Comparison of ENCODE assay signal across 1 cellular context in the genomic region with DNA sequence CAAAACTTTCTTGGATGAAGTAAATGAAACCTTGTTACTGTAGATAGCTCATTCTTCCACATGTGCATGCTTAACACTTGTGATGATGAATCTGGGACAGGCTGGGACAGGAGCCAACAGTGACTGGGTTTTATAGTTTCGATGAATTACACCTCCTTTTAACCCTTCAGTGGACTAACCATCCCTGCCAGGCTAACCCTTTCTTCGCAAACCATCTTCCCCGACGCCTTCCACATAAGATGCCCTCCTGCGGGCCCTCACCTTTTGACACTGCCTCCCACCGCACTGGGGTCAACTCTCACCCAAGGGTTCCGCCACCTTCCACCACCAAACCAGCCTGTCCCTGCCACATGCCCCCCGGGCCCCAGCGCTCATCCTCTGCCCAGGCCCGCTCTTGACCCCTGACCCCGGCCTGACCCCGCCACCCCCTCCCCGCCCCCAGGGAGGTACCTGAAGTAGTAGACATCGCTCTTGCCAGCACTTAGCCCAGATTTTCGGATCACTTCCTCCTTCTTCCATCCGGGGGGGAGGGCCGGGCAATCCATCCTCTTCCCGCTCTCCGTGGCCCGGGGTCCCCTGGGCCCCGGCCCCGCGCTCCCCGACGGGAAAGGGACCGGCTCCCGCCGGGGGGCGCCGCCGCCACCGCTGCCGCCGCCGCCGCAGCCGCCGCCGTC.
TF ChIP-seq lines count a peak whose summit lies in the region.

No MANE protein-coding gene starts in this region.

TF ChIP-seq in GM12878, 131 proteins besides CTCF, POLR2A, EP300 and RAD21 (continued from another document and continues in another):
- TF ChIP-seq, protein P1, sequence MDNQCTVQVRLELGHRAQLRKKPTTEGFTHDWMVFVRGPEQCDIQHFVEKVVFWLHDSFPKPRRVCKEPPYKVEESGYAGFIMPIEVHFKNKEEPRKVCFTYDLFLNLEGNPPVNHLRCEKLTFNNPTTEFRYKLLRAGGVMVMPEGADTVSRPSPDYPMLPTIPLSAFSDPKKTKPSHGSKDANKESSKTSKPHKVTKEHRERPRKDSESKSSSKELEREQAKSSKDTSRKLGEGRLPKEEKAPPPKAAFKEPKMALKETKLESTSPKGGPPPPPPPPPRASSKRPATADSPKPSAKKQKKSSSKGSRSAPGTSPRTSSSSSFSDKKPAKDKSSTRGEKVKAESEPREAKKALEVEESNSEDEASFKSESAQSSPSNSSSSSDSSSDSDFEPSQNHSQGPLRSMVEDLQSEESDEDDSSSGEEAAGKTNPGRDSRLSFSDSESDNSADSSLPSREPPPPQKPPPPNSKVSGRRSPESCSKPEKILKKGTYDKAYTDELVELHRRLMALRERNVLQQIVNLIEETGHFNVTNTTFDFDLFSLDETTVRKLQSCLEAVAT (IDR thresholded peaks at IDR 0.05), result peak; percentile 75
- TF ChIP-seq, protein P2, sequence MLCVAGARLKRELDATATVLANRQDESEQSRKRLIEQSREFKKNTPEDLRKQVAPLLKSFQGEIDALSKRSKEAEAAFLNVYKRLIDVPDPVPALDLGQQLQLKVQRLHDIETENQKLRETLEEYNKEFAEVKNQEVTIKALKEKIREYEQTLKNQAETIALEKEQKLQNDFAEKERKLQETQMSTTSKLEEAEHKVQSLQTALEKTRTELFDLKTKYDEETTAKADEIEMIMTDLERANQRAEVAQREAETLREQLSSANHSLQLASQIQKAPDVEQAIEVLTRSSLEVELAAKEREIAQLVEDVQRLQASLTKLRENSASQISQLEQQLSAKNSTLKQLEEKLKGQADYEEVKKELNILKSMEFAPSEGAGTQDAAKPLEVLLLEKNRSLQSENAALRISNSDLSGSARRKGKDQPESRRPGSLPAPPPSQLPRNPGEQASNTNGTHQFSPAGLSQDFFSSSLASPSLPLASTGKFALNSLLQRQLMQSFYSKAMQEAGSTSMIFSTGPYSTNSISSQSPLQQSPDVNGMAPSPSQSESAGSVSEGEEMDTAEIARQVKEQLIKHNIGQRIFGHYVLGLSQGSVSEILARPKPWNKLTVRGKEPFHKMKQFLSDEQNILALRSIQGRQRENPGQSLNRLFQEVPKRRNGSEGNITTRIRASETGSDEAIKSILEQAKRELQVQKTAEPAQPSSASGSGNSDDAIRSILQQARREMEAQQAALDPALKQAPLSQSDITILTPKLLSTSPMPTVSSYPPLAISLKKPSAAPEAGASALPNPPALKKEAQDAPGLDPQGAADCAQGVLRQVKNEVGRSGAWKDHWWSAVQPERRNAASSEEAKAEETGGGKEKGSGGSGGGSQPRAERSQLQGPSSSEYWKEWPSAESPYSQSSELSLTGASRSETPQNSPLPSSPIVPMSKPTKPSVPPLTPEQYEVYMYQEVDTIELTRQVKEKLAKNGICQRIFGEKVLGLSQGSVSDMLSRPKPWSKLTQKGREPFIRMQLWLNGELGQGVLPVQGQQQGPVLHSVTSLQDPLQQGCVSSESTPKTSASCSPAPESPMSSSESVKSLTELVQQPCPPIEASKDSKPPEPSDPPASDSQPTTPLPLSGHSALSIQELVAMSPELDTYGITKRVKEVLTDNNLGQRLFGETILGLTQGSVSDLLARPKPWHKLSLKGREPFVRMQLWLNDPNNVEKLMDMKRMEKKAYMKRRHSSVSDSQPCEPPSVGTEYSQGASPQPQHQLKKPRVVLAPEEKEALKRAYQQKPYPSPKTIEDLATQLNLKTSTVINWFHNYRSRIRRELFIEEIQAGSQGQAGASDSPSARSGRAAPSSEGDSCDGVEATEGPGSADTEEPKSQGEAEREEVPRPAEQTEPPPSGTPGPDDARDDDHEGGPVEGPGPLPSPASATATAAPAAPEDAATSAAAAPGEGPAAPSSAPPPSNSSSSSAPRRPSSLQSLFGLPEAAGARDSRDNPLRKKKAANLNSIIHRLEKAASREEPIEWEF (IDR thresholded peaks at IDR 0.05; ENCODE audit: insufficient replicate concordance, low read depth, low read length), result no peak
- TF ChIP-seq SPI1 (IDR thresholded peaks at IDR 0.05; ENCODE audit: borderline replicate concordance, insufficient read depth, low read depth, low read length), result peak; percentile 71; the same call in 1 of the 2 replicates
- no peak for TF ChIP-seq BRCA1 (IDR thresholded peaks at IDR 0.05; ENCODE audit: low read depth, low read length)
- TF ChIP-seq IRF4 (IDR thresholded peaks at IDR 0.05; ENCODE audit: low read depth, low read length), result 0 out of 2 replicates have a peak, but pooled peaks have one; percentile 2
- TF ChIP-seq YY1 (IDR thresholded peaks at IDR 0.05; ENCODE audit: low read depth, low read length), result no peak
- peak; percentile 42; the same call in 1 of the 2 replicates for TF ChIP-seq DPF2 (IDR thresholded peaks at IDR 0.05)
- no peak; the same call in 1 of the 2 replicates for TF ChIP-seq GATAD2B (conservative IDR thresholded peaks at IDR 0.05; ENCODE audit: low read depth)
- TF ChIP-seq TCF12 (IDR thresholded peaks at IDR 0.05; ENCODE audit: low read depth, low read length), result no peak
- no peak for TF ChIP-seq RBBP5 (conservative IDR thresholded peaks at IDR 0.05)
- TF ChIP-seq MYC (IDR thresholded peaks at IDR 0.05; ENCODE audit: insufficient read depth, insufficient read length, insufficient replicate concordance, low read length, severe bottlenecking), result no peak
- TF ChIP-seq, protein P3, sequence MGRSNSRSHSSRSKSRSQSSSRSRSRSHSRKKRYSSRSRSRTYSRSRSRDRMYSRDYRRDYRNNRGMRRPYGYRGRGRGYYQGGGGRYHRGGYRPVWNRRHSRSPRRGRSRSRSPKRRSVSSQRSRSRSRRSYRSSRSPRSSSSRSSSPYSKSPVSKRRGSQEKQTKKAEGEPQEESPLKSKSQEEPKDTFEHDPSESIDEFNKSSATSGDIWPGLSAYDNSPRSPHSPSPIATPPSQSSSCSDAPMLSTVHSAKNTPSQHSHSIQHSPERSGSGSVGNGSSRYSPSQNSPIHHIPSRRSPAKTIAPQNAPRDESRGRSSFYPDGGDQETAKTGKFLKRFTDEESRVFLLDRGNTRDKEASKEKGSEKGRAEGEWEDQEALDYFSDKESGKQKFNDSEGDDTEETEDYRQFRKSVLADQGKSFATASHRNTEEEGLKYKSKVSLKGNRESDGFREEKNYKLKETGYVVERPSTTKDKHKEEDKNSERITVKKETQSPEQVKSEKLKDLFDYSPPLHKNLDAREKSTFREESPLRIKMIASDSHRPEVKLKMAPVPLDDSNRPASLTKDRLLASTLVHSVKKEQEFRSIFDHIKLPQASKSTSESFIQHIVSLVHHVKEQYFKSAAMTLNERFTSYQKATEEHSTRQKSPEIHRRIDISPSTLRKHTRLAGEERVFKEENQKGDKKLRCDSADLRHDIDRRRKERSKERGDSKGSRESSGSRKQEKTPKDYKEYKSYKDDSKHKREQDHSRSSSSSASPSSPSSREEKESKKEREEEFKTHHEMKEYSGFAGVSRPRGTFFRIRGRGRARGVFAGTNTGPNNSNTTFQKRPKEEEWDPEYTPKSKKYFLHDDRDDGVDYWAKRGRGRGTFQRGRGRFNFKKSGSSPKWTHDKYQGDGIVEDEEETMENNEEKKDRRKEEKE (IDR thresholded peaks at IDR 0.05), result no peak
- TF ChIP-seq IKZF2 (IDR thresholded peaks at IDR 0.05), result peak in 1 of 2 experiments; percentile 61; a peak in 3 of 4 replicates
- TF ChIP-seq, protein P4, sequence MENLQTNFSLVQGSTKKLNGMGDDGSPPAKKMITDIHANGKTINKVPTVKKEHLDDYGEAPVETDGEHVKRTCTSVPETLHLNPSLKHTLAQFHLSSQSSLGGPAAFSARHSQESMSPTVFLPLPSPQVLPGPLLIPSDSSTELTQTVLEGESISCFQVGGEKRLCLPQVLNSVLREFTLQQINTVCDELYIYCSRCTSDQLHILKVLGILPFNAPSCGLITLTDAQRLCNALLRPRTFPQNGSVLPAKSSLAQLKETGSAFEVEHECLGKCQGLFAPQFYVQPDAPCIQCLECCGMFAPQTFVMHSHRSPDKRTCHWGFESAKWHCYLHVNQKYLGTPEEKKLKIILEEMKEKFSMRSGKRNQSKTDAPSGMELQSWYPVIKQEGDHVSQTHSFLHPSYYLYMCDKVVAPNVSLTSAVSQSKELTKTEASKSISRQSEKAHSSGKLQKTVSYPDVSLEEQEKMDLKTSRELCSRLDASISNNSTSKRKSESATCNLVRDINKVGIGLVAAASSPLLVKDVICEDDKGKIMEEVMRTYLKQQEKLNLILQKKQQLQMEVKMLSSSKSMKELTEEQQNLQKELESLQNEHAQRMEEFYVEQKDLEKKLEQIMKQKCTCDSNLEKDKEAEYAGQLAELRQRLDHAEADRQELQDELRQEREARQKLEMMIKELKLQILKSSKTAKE (IDR thresholded peaks at IDR 0.05; ENCODE audit: low read depth, poor library complexity, severe bottlenecking), result peak; percentile 78
- TF ChIP-seq, protein P5, sequence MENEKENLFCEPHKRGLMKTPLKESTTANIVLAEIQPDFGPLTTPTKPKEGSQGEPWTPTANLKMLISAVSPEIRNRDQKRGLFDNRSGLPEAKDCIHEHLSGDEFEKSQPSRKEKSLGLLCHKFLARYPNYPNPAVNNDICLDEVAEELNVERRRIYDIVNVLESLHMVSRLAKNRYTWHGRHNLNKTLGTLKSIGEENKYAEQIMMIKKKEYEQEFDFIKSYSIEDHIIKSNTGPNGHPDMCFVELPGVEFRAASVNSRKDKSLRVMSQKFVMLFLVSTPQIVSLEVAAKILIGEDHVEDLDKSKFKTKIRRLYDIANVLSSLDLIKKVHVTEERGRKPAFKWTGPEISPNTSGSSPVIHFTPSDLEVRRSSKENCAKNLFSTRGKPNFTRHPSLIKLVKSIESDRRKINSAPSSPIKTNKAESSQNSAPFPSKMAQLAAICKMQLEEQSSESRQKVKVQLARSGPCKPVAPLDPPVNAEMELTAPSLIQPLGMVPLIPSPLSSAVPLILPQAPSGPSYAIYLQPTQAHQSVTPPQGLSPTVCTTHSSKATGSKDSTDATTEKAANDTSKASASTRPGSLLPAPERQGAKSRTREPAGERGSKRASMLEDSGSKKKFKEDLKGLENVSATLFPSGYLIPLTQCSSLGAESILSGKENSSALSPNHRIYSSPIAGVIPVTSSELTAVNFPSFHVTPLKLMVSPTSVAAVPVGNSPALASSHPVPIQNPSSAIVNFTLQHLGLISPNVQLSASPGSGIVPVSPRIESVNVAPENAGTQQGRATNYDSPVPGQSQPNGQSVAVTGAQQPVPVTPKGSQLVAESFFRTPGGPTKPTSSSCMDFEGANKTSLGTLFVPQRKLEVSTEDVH (IDR thresholded peaks at IDR 0.05; ENCODE audit: low read depth, partially characterized antibody), result no peak
- TF ChIP-seq MEF2A (IDR thresholded peaks at IDR 0.05; ENCODE audit: insufficient read depth, low read depth, low read length), result no peak
- peak; percentile 21; the same call in 1 of the 2 replicates for TF ChIP-seq EED (IDR thresholded peaks at IDR 0.05; ENCODE audit: low read depth)
- no peak for TF ChIP-seq NR2C2 (IDR thresholded peaks at IDR 0.05; ENCODE audit: borderline replicate concordance, control insufficient read depth, insufficient read length, low read depth)
- TF ChIP-seq, protein P6, sequence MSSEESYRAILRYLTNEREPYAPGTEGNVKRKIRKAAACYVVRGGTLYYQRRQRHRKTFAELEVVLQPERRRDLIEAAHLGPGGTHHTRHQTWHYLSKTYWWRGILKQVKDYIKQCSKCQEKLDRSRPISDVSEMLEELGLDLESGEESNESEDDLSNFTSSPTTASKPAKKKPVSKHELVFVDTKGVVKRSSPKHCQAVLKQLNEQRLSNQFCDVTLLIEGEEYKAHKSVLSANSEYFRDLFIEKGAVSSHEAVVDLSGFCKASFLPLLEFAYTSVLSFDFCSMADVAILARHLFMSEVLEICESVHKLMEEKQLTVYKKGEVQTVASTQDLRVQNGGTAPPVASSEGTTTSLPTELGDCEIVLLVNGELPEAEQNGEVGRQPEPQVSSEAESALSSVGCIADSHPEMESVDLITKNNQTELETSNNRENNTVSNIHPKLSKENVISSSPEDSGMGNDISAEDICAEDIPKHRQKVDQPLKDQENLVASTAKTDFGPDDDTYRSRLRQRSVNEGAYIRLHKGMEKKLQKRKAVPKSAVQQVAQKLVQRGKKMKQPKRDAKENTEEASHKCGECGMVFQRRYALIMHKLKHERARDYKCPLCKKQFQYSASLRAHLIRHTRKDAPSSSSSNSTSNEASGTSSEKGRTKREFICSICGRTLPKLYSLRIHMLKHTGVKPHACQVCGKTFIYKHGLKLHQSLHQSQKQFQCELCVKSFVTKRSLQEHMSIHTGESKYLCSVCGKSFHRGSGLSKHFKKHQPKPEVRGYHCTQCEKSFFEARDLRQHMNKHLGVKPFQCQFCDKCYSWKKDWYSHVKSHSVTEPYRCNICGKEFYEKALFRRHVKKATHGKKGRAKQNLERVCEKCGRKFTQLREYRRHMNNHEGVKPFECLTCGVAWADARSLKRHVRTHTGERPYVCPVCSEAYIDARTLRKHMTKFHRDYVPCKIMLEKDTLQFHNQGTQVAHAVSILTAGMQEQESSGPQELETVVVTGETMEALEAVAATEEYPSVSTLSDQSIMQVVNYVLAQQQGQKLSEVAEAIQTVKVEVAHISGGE (CRISPR knock-in tag; IDR thresholded peaks at IDR 0.05), result no peak
- TF ChIP-seq MTA2 (IDR thresholded peaks at IDR 0.05; ENCODE audit: low read depth), result no peak; the same call in 1 of the 2 replicates
- TF ChIP-seq STAT3 (IDR thresholded peaks at IDR 0.05; ENCODE audit: low read depth, low read length), result no peak
- no peak; the same call in 1 of the 2 replicates for TF ChIP-seq RUNX3 (IDR thresholded peaks at IDR 0.05; ENCODE audit: low read length)
- no peak for TF ChIP-seq JUNB (IDR thresholded peaks at IDR 0.05)
- TF ChIP-seq HCFC1 (IDR thresholded peaks at IDR 0.05; ENCODE audit: low read length), result no peak
- TF ChIP-seq, protein P7, sequence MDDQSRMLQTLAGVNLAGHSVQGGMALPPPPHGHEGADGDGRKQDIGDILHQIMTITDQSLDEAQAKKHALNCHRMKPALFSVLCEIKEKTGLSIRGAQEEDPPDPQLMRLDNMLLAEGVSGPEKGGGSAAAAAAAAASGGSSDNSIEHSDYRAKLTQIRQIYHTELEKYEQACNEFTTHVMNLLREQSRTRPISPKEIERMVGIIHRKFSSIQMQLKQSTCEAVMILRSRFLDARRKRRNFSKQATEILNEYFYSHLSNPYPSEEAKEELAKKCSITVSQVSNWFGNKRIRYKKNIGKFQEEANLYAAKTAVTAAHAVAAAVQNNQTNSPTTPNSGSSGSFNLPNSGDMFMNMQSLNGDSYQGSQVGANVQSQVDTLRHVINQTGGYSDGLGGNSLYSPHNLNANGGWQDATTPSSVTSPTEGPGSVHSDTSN (IDR thresholded peaks at IDR 0.05; ENCODE audit: insufficient replicate concordance, low read depth, low read length), result no peak
- no peak for TF ChIP-seq RFX5 (IDR thresholded peaks at IDR 0.05; ENCODE audit: low read depth, low read length)
- TF ChIP-seq ZNF274 (IDR thresholded peaks at IDR 0.05; ENCODE audit: insufficient read depth, insufficient read length), result no peak
- TF ChIP-seq, protein P8, sequence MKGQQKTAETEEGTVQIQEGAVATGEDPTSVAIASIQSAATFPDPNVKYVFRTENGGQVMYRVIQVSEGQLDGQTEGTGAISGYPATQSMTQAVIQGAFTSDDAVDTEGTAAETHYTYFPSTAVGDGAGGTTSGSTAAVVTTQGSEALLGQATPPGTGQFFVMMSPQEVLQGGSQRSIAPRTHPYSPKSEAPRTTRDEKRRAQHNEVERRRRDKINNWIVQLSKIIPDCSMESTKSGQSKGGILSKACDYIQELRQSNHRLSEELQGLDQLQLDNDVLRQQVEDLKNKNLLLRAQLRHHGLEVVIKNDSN (IDR thresholded peaks at IDR 0.05; ENCODE audit: borderline replicate concordance, extremely low read length, insufficient read depth, low read depth, low read length), result no peak
- TF ChIP-seq BACH1 (IDR thresholded peaks at IDR 0.05; ENCODE audit: borderline replicate concordance), result no peak
- TF ChIP-seq ETV6 (conservative IDR thresholded peaks at IDR 0.05 in 1 of 2, IDR thresholded peaks at IDR 0.05 in 1 of 2; ENCODE audit: borderline replicate concordance in 1 of 2, low read depth in 1 of 2), result no peak
